Comparison of ENCODE assay signal across 16 cellular contexts in genomic region chr7:128936798-128937197, GRCh38. TPM values are rescaled to one million over a fixed set of nuclear protein-coding genes. Genes with fewer than 3 reads are reported as not detected.
DNase-seq lines count a peak whose midpoint lies in the region; ATAC-seq and TF ChIP-seq lines count a peak whose summit lies in the region.
"Had no signal": no experiment of that assay in that cellular context is flagged by ENCODE, and none has a peak within 500 bp of the region (broad histone marks: within the 10 kb centered on the region; RNA-seq: fewer than 3 reads in every experiment).

No MANE protein-coding gene starts in this region.

- POLR2A ChIA-PET in Caco-2 (lab: Charles Lee): no interaction called here

- H3K4me1 Mint-ChIP-seq in Caco-2 (ENCODE audit: low read depth, unreplicated experiment): peaks cover 14% of the 10 kb centered on the region

- H3K27me3 Mint-ChIP-seq in Caco-2 (ENCODE audit: insufficient read depth, unreplicated experiment): peaks cover 8% of the 10 kb centered on the region

- H3K27ac Mint-ChIP-seq in Caco-2 (ENCODE audit: unreplicated experiment): no peak overlapping the region

- DNase-seq in Caco-2 (no peak), lower lobe of right lung (no peak), NOMO-1 (lab: John Stamatoyannopoulos, UW; ENCODE audit: unreplicated experiment in 2 of 2) (no peak), kidney tubule cell (ENCODE audit: low spot score) (no peak), SW 1271 (lab: John Stamatoyannopoulos, UW) (no peak)
- DNase-seq: amniotic stem cell; foreskin keratinocyte; midbrain; NCI-H1417; NCI-H2227 treated with DMSO at 0.1 percent for 48 hours; OCI-M1; stimulated activated CD4-positive, alpha-beta T cell treated with anti-CD3 and anti-CD28 coated beads, Interleukin-4, amount 100 ng/mL, for 24 hours had no signal

- CTCF ChIA-PET in Caco-2 (lab: Charles Lee): no interaction called here

- H3K27ac ChIP-seq in 22Rv1 (peak overlapping the region; percentile 56), VCaP (peak overlapping the region; percentile 74), lower lobe of right lung (peak overlapping the region; percentile 78)
- H3K27ac ChIP-seq: foreskin keratinocyte had no signal

- ATAC-seq in lower lobe of right lung: no peak
- ATAC-seq in HG02571 (IDR thresholded peaks at IDR 0.05; ENCODE audit: unreplicated experiment): no peak

- H3K36me3 Mint-ChIP-seq in Caco-2 (ENCODE audit: insufficient read depth, unreplicated experiment): peaks cover 6% of the 10 kb centered on the region

- H3K9me3 ChIP-seq in Caco-2 (no peaks in the 10 kb centered on the region), lower lobe of right lung (no peaks in the 10 kb centered on the region)
- H3K9me3 ChIP-seq: BLaER1 treated with 17β-estradiol and CSF1 and Interleukin-3, amounts not matched to agents 10 nM and 100 nM had no signal

- peaks cover 8% of the 10 kb centered on the region for H3K4me1 ChIP-seq in Caco-2
- H3K4me1 ChIP-seq in lower lobe of right lung: peaks cover 46% of the 10 kb centered on the region
- H3K4me1 ChIP-seq: foreskin keratinocyte had no signal

- H3K4me3 ChIP-seq in Caco-2 (ENCODE audit: low read depth, low read length): no peak overlapping the region
- no peak overlapping the region for H3K4me3 ChIP-seq in lower lobe of right lung

- H3K27me3 ChIP-seq in Caco-2 (replicated peaks; ENCODE audit: control insufficient read depth, insufficient read depth, low read length) (no peaks in the 10 kb centered on the region), lower lobe of right lung (ENCODE audit: low read depth) (peaks cover 33% of the 10 kb centered on the region)

- H3K9me3 Mint-ChIP-seq in Caco-2 (ENCODE audit: unreplicated experiment): no peaks in the 10 kb centered on the region

- no TSS peak for BruUV-seq in Caco-2 (replicated peaks; lab: Mats Ljungman, UMichigan)

- intact Hi-C loops in Caco-2 (cut with micrococcal nuclease; ENCODE audit: unreplicated experiment) (no loop called here), lower lobe of right lung (cut with DNase I) (no loop called here)

- H3K36me3 ChIP-seq in Caco-2 (ENCODE audit: control insufficient read depth, insufficient read depth, low read length) (no peaks in the 10 kb centered on the region), lower lobe of right lung (no peaks in the 10 kb centered on the region)

- TF ChIP-seq CTCF in 22Rv1 (IDR thresholded peaks at IDR 0.05): no peak
- no peak for TF ChIP-seq CTCF in Caco-2 (IDR thresholded peaks at IDR 0.05; ENCODE audit: insufficient read depth in 1 of 2, low read depth in 1 of 2, low read length in 1 of 2, severe bottlenecking in 1 of 2, unreplicated experiment in 1 of 2)
- no peak for TF ChIP-seq CTCF in VCaP (conservative IDR thresholded peaks at IDR 0.05)
- TF ChIP-seq CTCF in lower lobe of right lung (IDR thresholded peaks at IDR 0.05): no peak

- H3K4me3 Mint-ChIP-seq in Caco-2 (ENCODE audit: unreplicated experiment): peak overlapping the region; percentile 68

RNA-seq across cellular contexts. Expression of gene IRF5, which starts 0.9 kb away (rescaled TPM):
- 1.2 and 1.8 TPM in 2 replicates for total RNA-seq in Caco-2 (2022)
- 46.0 TPM for total RNA-seq in lower lobe of right lung

RNA-seq across cellular contexts. Expression of gene KCP, which starts 26.3 kb away (rescaled TPM):
- total RNA-seq in Caco-2 (2022) (0.23 and 0.50 TPM in 2 replicates), lower lobe of right lung (1.3 TPM)
- total RNA-seq: foreskin keratinocyte had no signal

Comparison
In these comparisons a context has a peak if more than half of its experiments do, and no peak if none do; other contexts are left out.
1. RNA of gene IRF5, which starts 0.9 kb away (total RNA-seq): 46.0 TPM in lower lobe of right lung (single experiment); 1.2 to 1.8 TPM in Caco-2; every median in the first group is over 10 times any median in the second.
2. Peak in every context shown above with its lines, with median percentiles within 50 percentile points of each other: H3K27ac ChIP-seq.